ENCODE assay signal across 32 cellular contexts in the genomic region with DNA sequence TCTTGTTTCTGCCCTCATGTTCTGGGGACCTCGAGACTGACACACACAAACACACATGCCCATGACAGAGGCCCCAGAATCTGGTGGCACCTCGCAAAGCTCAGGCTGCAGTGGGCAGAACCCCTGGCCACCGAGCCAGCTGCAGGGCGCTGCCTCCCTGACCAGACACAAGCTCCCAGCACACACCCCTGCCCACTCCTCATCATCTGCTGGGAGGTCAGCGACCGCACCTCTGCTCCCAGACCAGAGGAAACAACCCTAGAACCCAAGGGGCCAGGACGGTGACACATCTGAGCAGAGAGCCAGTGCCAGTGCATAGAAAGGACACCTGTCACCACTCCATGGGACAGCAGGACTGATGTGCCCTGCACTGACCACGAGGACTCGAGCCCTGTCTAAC.
"Had no signal": no experiment of that assay in that cellular context is flagged by ENCODE, and none has a peak within 500 bp of the region (broad histone marks: within the 10 kb centered on the region; RNA-seq: fewer than 3 reads in every experiment).

No MANE protein-coding gene starts in this region.

- H3K4me2 ChIP-seq: neural progenitor cell, smooth muscle cell had no signal

- H3K9ac ChIP-seq: neural progenitor cell, parathyroid adenoma had no signal

- H3K4me1 ChIP-seq: parathyroid adenoma had no signal

- H3K27me3 Mint-ChIP-seq: naive thymus-derived CD4-positive, alpha-beta T cell; progenitor cell of endocrine pancreas; stimulated activated naive CD8-positive, alpha-beta T cell treated with anti-CD3 and anti-CD28 coated beads, Interleukin-15, amount 100 ng/mL, for 72 hours had no signal

- H3K27me3 ChIP-seq: neural progenitor cell, neutrophil, ovary, right lobe of liver, suprapubic skin, testis, tibial artery, transverse colon, upper lobe of left lung, vagina had no signal

- H2AFZ ChIP-seq: neural progenitor cell, parathyroid adenoma had no signal

- H3K9me3 Mint-ChIP-seq: naive thymus-derived CD4-positive, alpha-beta T cell; natural killer cell; nephron; neural progenitor cell; stimulated activated memory B cell treated with anti-CD40 and anti-IgM and Interleukin-4, amounts not matched to agents 10 μg/mL and 1 μg/mL and 100 μg/mL, for 72 hours; stimulated activated naive CD8-positive, alpha-beta T cell treated with anti-CD3 and anti-CD28 coated beads, Interleukin-15, amount 100 ng/mL, for 72 hours had no signal

- H3K4me1 Mint-ChIP-seq: nephron had no signal

- H3K4me3 Mint-ChIP-seq: naive thymus-derived CD4-positive, alpha-beta T cell; natural killer cell; nephron; neural progenitor cell; stimulated activated memory B cell treated with anti-CD40 and anti-IgM and Interleukin-4, amounts not matched to agents 10 μg/mL and 1 μg/mL and 100 μg/mL, for 72 hours; stimulated activated naive CD8-positive, alpha-beta T cell treated with anti-CD3 and anti-CD28 coated beads, Interleukin-15, amount 100 ng/mL, for 72 hours had no signal

- H3K4me3 ChIP-seq: neural progenitor cell, ovary, psoas muscle, right lobe of liver, skin epidermis, smooth muscle cell, spleen, suprapubic skin, testis, tibial artery, transverse colon, upper lobe of left lung, vagina had no signal

- ATAC-seq: naive thymus-derived CD4-positive, alpha-beta T cell; natural killer cell; psoas muscle; right cardiac atrium; right lobe of liver; stimulated activated memory B cell treated with anti-CD40 and anti-IgM and Interleukin-4, amounts not matched to agents 10 μg/mL and 1 μg/mL and 100 μg/mL, for 72 hours; stimulated activated naive CD8-positive, alpha-beta T cell treated with anti-CD3 and anti-CD28 coated beads, Interleukin-15, amount 100 ng/mL, for 72 hours; stimulated activated naive CD8-positive, alpha-beta T cell treated with anti-CD3 and anti-CD28 coated beads, Interleukin-15, Interleukin-2, amounts not matched to agents 100 U/mL and 50 U/mL, for 24 hours had no signal

- H3K27ac Mint-ChIP-seq: naive thymus-derived CD4-positive, alpha-beta T cell; natural killer cell; nephron; neural progenitor cell; progenitor cell of endocrine pancreas; stimulated activated memory B cell treated with anti-CD40 and anti-IgM and Interleukin-4, amounts not matched to agents 10 μg/mL and 1 μg/mL and 100 μg/mL, for 72 hours; stimulated activated naive CD8-positive, alpha-beta T cell treated with anti-CD3 and anti-CD28 coated beads, Interleukin-15, amount 100 ng/mL, for 72 hours had no signal

- H3K9me3 ChIP-seq: neutrophil, ovary, psoas muscle, right lobe of liver, spleen, suprapubic skin, testis, tibial artery, transverse colon, upper lobe of left lung, vagina had no signal

- H3K27ac ChIP-seq: neural progenitor cell, neutrophil, ovary, parathyroid adenoma, psoas muscle, right lobe of liver, skin epidermis, spleen, suprapubic skin, testis, tibial artery, transverse colon, upper lobe of left lung, vagina had no signal

- DNase-seq: naive thymus-derived CD4-positive, alpha-beta T cell; natural killer cell; nucleus accumbens; ovary; posterior cingulate gyrus; right cardiac atrium; right lobe of liver; spleen; stimulated activated CD4-positive, alpha-beta T cell treated with anti-CD3 and anti-CD28 coated beads, Interleukin-12 subunit alpha, Interleukin-12 subunit beta, amount 100 ng/mL, for 4 hours; stimulated activated CD4-positive, alpha-beta T cell treated with anti-CD3 and anti-CD28 coated beads, Interleukin-1b, Interleukin-23, amount 100 ng/mL, for 48 hours; stimulated activated CD4-positive, alpha-beta T cell treated with anti-CD3 and anti-CD28 coated beads, Interleukin-4, amount 100 ng/mL, for 1 hour; stimulated activated CD4-positive, alpha-beta T cell treated with anti-CD3 and anti-CD28 coated beads, Interleukin-4, amount 100 ng/mL, for 4 hours; stimulated activated CD8-positive, alpha-beta memory T cell treated with anti-CD3 and anti-CD28 coated beads, Interleukin-4, amount 100 ng/mL, for 48 hours; stimulated activated naive CD4-positive, alpha-beta T cell; stimulated activated naive CD8-positive, alpha-beta T cell treated with anti-CD3 and anti-CD28 coated beads, Interleukin-15, amount 100 ng/mL, for 72 hours; stimulated activated naive CD8-positive, alpha-beta T cell treated with anti-CD3 and anti-CD28 coated beads, Interleukin-15, Interleukin-2, amounts not matched to agents 100 U/mL and 50 U/mL, for 24 hours; substantia nigra; testis; tibial artery; transverse colon had no signal

- H3K36me3 Mint-ChIP-seq: naive thymus-derived CD4-positive, alpha-beta T cell; natural killer cell; stimulated activated memory B cell treated with anti-CD40 and anti-IgM and Interleukin-4, amounts not matched to agents 10 μg/mL and 1 μg/mL and 100 μg/mL, for 72 hours had no signal

- H3K36me3 ChIP-seq: neural progenitor cell, neutrophil, ovary, right lobe of liver, transverse colon had no signal
